In genomic region chr7:151086802-151087246, GRCh38 we compare ENCODE assay signal across 2 cellular contexts.
TF ChIP-seq lines count a peak whose summit lies in the region.

No MANE protein-coding gene starts in this region.

TF ChIP-seq in endothelial cell of umbilical vein, 7 proteins besides CTCF, POLR2A, EP300 and RAD21:
- TF ChIP-seq MYC (IDR thresholded peaks at IDR 0.05; ENCODE audit: low read depth, low read length) (no peak), MAX (IDR thresholded peaks at IDR 0.05; ENCODE audit: insufficient read depth, insufficient read length) (no peak), FOS (IDR thresholded peaks at IDR 0.05; ENCODE audit: borderline replicate concordance, insufficient read depth, low read length) (no peak), JUN (IDR thresholded peaks at IDR 0.05; ENCODE audit: borderline replicate concordance, insufficient read depth, insufficient read length, low read depth) (no peak), GATA2 (IDR thresholded peaks at IDR 0.05; ENCODE audit: insufficient read depth, insufficient read length, low read depth, low read length) (no peak), POLR2AphosphoS5 (IDR thresholded peaks at IDR 0.05; ENCODE audit: insufficient read depth, low read depth, low read length) (no peak), EZH2 (IDR thresholded peaks at IDR 0.05; ENCODE audit: borderline replicate concordance, low read depth, low read length, severe bottlenecking) (no peak)

TF ChIP-seq in neural cell, 6 proteins besides CTCF, POLR2A, EP300 and RAD21:
- no peak for TF ChIP-seq TAF1 (IDR thresholded peaks at IDR 0.05; ENCODE audit: low read depth)
- TF ChIP-seq SMC3 (conservative IDR thresholded peaks at IDR 0.05; ENCODE audit: poor library complexity): no peak
- peak; percentile 87 for TF ChIP-seq MXI1 (conservative IDR thresholded peaks at IDR 0.05; ENCODE audit: poor library complexity, severe bottlenecking)
- TF ChIP-seq POLR2AphosphoS5 (IDR thresholded peaks at IDR 0.05): peak; percentile 35
- no peak for TF ChIP-seq REST (IDR thresholded peaks at IDR 0.05; ENCODE audit: borderline replicate concordance)
- TF ChIP-seq EZH2 (IDR thresholded peaks at IDR 0.05; ENCODE audit: borderline replicate concordance, insufficient read depth, low read length, poor library complexity, severe bottlenecking): no peak
